1 cellular context compared by ENCODE assay signal in the genomic region with DNA sequence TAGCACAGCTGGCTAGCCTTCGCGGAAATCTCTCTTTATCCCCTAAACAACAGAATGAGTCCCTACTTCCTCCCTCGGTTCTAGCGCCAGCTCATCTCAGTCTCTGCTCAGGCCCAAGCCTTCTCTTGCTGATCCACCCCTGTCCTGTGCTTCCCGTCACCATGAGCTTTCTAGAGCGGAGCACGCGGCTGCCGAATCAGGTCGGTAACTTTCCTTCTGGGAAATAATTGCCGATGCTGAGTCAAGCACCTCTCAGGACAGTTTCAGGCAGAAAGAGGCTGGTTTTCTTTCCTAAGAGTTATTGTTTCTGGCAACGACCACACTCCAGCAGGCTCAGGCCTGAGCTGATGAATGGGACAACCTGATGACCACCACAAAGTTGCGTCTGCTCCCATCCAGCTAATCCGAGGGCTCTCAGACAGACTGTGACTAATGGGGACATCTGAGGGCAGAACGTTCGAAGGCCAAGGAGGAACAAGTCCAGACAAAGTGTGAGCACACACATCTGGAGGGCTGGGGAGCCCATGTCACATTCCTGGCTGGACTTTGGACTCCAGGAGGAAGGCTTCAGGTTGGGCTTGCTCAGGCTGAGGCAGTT.
TF ChIP-seq lines count a peak whose summit lies in the region.

No MANE protein-coding gene starts in this region.

TF ChIP-seq in GM12878, 131 proteins besides CTCF, POLR2A, EP300 and RAD21:
- TF ChIP-seq, protein P1, sequence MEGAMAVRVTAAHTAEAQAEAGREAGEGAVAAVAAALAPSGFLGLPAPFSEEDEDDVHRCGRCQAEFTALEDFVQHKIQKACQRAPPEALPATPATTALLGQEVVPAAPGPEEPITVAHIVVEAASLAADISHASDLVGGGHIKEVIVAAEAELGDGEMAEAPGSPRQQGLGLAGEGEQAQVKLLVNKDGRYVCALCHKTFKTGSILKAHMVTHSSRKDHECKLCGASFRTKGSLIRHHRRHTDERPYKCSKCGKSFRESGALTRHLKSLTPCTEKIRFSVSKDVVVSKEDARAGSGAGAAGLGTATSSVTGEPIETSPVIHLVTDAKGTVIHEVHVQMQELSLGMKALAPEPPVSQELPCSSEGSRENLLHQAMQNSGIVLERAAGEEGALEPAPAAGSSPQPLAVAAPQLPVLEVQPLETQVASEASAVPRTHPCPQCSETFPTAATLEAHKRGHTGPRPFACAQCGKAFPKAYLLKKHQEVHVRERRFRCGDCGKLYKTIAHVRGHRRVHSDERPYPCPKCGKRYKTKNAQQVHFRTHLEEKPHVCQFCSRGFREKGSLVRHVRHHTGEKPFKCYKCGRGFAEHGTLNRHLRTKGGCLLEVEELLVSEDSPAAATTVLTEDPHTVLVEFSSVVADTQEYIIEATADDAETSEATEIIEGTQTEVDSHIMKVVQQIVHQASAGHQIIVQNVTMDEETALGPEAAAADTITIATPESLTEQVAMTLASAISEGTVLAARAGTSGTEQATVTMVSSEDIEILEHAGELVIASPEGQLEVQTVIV (IDR thresholded peaks at IDR 0.05; ENCODE audit: borderline replicate concordance, partially characterized antibody) = no peak
- TF ChIP-seq ZNF274 (IDR thresholded peaks at IDR 0.05; ENCODE audit: insufficient read depth, insufficient read length) (no peak), POLR2AphosphoS2 (IDR thresholded peaks at IDR 0.05; ENCODE audit: low read depth, low read length) (no peak), NFYA (IDR thresholded peaks at IDR 0.05; ENCODE audit: borderline replicate concordance, low read depth, low read length) (no peak)
- TF ChIP-seq, protein P2, sequence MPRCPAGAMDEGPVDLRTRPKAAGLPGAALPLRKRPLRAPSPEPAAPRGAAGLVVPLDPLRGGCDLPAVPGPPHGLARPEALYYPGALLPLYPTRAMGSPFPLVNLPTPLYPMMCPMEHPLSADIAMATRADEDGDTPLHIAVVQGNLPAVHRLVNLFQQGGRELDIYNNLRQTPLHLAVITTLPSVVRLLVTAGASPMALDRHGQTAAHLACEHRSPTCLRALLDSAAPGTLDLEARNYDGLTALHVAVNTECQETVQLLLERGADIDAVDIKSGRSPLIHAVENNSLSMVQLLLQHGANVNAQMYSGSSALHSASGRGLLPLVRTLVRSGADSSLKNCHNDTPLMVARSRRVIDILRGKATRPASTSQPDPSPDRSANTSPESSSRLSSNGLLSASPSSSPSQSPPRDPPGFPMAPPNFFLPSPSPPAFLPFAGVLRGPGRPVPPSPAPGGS (IDR thresholded peaks at IDR 0.05; ENCODE audit: borderline replicate concordance, insufficient read depth, low read depth, low read length, poor library complexity, severe bottlenecking) = peak; percentile 27
